12 cellular contexts compared by ENCODE assay signal in genomic region chr9:100492952-100493351, GRCh38.
DNase-seq lines count a peak whose midpoint lies in the region; ATAC-seq and TF ChIP-seq lines count a peak whose summit lies in the region.
"Had no signal": no experiment of that assay in that cellular context is flagged by ENCODE, and none has a peak within 500 bp of the region (broad histone marks: within the 10 kb centered on the region; RNA-seq: fewer than 3 reads in every experiment).

No MANE protein-coding gene starts in this region.

- DNase-seq in ACHN: peak; percentile 10
- DNase-seq in HFF-Myc (ENCODE audit: extremely low read depth, low read depth): peak; percentile 26
- peak; percentile 16 for DNase-seq in UCSD-AML1 (lab: John Stamatoyannopoulos, UW; ENCODE audit: unreplicated experiment)
- DNase-seq in foreskin melanocyte: peak; percentile 52
- DNase-seq in NCI-H1436 (lab: John Stamatoyannopoulos, UW): no peak
- no peak for DNase-seq in cerebellar cortex (ENCODE audit: low spot score)
- DNase-seq in globus pallidus (ENCODE audit: low spot score): no peak
- DNase-seq: effector CD4-positive, alpha-beta T cell; NCI-H1930; uterus had no signal

- no peak for ATAC-seq in HG03175 (IDR thresholded peaks at IDR 0.05; ENCODE audit: unreplicated experiment)

- no peak overlapping the region for H3K4me3 ChIP-seq in HFF-Myc (replicated peaks; ENCODE audit: low read depth, low read length)
- H3K4me3 ChIP-seq: BLaER1, uterus had no signal

- in situ Hi-C loops in ACHN (cut with HindIII; ENCODE audit: low pct_ligation_motif_present, low pct_unique_long_range_greater_than_20kb, low sequenced_read_pairs): no loop called here

- TF ChIP-seq CTCF in HFF-Myc (IDR thresholded peaks at IDR 0.05; ENCODE audit: low read depth, low read length, missing control alignments): peak; percentile 19

Comparison
In these comparisons a context has a peak if more than half of its experiments do, and no peak if none do; other contexts are left out.
1. DNase-seq: peak in ACHN (single experiment), HFF-Myc (single experiment), UCSD-AML1 (single experiment) and foreskin melanocyte (single experiment); none in NCI-H1436 (single experiment), cerebellar cortex (single experiment) and globus pallidus (single experiment).